1 cellular context compared by ENCODE assay signal in genomic region chr14:21106191-21106505, GRCh38.
A peak's percentile ranks its signal among the peaks of the same experiment; 100 is the strongest.
TF ChIP-seq lines count a peak whose summit lies in the region.

No MANE protein-coding gene starts in this region.

TF ChIP-seq in HepG2, 621 proteins besides CTCF, POLR2A, EP300 and RAD21:
- TF ChIP-seq MIER3 (CRISPR knock-in tag; IDR thresholded peaks at IDR 0.05; ENCODE audit: borderline replicate concordance) (no peak), ZMAT3 (CRISPR knock-in tag; conservative IDR thresholded peaks at IDR 0.05) (0 out of 2 replicates have a peak, but pooled peaks have one; percentile 35), ZNF547 (CRISPR knock-in tag; IDR thresholded peaks at IDR 0.05) (no peak), CBX2 (IDR thresholded peaks at IDR 0.05; ENCODE audit: low read depth, low read length) (no peak), CBX2 (CRISPR knock-in tag; IDR thresholded peaks at IDR 0.05; ENCODE audit: low read depth) (no peak), PRMT3 (CRISPR knock-in tag; IDR thresholded peaks at IDR 0.05; ENCODE audit: borderline replicate concordance, low read depth) (no peak), ZBTB40 (IDR thresholded peaks at IDR 0.05) (no peak), ZBTB40 (CRISPR knock-in tag; IDR thresholded peaks at IDR 0.05) (no peak), FOXO4 (CRISPR knock-in tag; conservative IDR thresholded peaks at IDR 0.05) (no peak), HDAC2 (CRISPR knock-in tag; IDR thresholded peaks at IDR 0.05) (no peak), PRPF4 (IDR thresholded peaks at IDR 0.05; ENCODE audit: low read depth, low read length, poor library complexity, severe bottlenecking) (peak; percentile 26), ZNF720 (CRISPR knock-in tag; IDR thresholded peaks at IDR 0.05) (no peak), HMG20A (CRISPR knock-in tag; IDR thresholded peaks at IDR 0.05; ENCODE audit: borderline replicate concordance) (no peak), SSRP1 (CRISPR knock-in tag; IDR thresholded peaks at IDR 0.05) (no peak)
- TF ChIP-seq, protein P1, sequence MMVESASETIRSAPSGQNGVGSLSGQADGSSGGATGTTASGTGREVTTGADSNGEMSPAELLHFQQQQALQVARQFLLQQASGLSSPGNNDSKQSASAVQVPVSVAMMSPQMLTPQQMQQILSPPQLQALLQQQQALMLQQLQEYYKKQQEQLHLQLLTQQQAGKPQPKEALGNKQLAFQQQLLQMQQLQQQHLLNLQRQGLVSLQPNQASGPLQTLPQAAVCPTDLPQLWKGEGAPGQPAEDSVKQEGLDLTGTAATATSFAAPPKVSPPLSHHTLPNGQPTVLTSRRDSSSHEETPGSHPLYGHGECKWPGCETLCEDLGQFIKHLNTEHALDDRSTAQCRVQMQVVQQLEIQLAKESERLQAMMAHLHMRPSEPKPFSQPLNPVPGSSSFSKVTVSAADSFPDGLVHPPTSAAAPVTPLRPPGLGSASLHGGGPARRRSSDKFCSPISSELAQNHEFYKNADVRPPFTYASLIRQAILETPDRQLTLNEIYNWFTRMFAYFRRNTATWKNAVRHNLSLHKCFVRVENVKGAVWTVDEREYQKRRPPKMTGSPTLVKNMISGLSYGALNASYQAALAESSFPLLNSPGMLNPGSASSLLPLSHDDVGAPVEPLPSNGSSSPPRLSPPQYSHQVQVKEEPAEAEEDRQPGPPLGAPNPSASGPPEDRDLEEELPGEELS (CRISPR knock-in tag; IDR thresholded peaks at IDR 0.05): 0 out of 2 replicates have a peak, but pooled peaks have one; percentile 4
- TF ChIP-seq, protein P2, sequence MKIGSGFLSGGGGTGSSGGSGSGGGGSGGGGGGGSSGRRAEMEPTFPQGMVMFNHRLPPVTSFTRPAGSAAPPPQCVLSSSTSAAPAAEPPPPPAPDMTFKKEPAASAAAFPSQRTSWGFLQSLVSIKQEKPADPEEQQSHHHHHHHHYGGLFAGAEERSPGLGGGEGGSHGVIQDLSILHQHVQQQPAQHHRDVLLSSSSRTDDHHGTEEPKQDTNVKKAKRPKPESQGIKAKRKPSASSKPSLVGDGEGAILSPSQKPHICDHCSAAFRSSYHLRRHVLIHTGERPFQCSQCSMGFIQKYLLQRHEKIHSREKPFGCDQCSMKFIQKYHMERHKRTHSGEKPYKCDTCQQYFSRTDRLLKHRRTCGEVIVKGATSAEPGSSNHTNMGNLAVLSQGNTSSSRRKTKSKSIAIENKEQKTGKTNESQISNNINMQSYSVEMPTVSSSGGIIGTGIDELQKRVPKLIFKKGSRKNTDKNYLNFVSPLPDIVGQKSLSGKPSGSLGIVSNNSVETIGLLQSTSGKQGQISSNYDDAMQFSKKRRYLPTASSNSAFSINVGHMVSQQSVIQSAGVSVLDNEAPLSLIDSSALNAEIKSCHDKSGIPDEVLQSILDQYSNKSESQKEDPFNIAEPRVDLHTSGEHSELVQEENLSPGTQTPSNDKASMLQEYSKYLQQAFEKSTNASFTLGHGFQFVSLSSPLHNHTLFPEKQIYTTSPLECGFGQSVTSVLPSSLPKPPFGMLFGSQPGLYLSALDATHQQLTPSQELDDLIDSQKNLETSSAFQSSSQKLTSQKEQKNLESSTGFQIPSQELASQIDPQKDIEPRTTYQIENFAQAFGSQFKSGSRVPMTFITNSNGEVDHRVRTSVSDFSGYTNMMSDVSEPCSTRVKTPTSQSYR (CRISPR knock-in tag; IDR thresholded peaks at IDR 0.05; ENCODE audit: borderline replicate concordance): peak; percentile 43; the same call in 1 of the 2 replicates
TF ChIP-seq in HepG2: peak in this region for 4.
